In genomic region chr20:47355489-47356219, GRCh38 we compare ENCODE assay signal across 9 cellular contexts. TPM values are rescaled to one million over a fixed set of nuclear protein-coding genes. Genes with fewer than 3 reads are reported as not detected.
DNase-seq lines count a peak whose midpoint lies in the region; ATAC-seq and TF ChIP-seq lines count a peak whose summit lies in the region.
"Had no signal": no experiment of that assay in that cellular context is flagged by ENCODE, and none has a peak within 500 bp of the region (broad histone marks: within the 10 kb centered on the region; RNA-seq: fewer than 3 reads in every experiment).

No MANE protein-coding gene starts in this region.

- H3K27ac Mint-ChIP-seq in activated T-cell treated with anti-CD3 and anti-CD28 coated beads, Interleukin-2, amount 50 U/mL, for 24 hours, result peak overlapping the region; percentile 98

- WGBS in HUES64, result 43% methylated on average over 2 of the region's 2 CpGs
- WGBS in gastroesophageal sphincter (ENCODE audit: low coverage in 1 of 2), 2 donors, result 0 to 33% methylated on average over 1 to 2 of the region's 2 CpGs

- no peak for TF ChIP-seq EP300 in gastroesophageal sphincter (IDR thresholded peaks at IDR 0.05)

- peaks cover 39% of the 10 kb centered on the region for H3K4me1 ChIP-seq in BE2C
- peaks cover 97% of the 10 kb centered on the region for H3K4me1 ChIP-seq in HUES64 (ENCODE audit: insufficient read depth, low read length)
- H3K4me1 ChIP-seq in gastroesophageal sphincter, result peaks cover 50 to 100% (median 79%) of the 10 kb centered on the region in 3 donors
- H3K4me1 ChIP-seq in skeletal muscle tissue (ENCODE audit: control insufficient read depth in 3 of 3, insufficient read depth in 3 of 3, low read length in 3 of 3), result peaks cover 89 to 97% (median 95%) of the 10 kb centered on the region in 3 donors

- H3K4me3 ChIP-seq in BE2C (ENCODE audit: low read depth, low read length) (peak overlapping the region; percentile 68), HUES64 (ENCODE audit: low read length) (peak overlapping the region; percentile 35; the same call in 1 of the 2 replicates), gastroesophageal sphincter (peak overlapping the region; percentile 13 to 40), skeletal muscle tissue (ENCODE audit: low read length in 3 of 3) (peak overlapping the region; percentile 4 to 50 (median 49))
- H3K4me3 ChIP-seq: mucosa of descending colon had no signal

- TF ChIP-seq POLR2A in gastroesophageal sphincter (IDR thresholded peaks at IDR 0.05), result peak in 1 of 2 donors; percentile 10

- no peaks in the 10 kb centered on the region for H3K27me3 ChIP-seq in BE2C
- no peaks in the 10 kb centered on the region for H3K27me3 ChIP-seq in HUES64 (ENCODE audit: insufficient read depth, low read length)
- H3K27me3 ChIP-seq in gastroesophageal sphincter, result no peaks in the 10 kb centered on the region
- H3K27me3 ChIP-seq in skeletal muscle tissue (ENCODE audit: control insufficient read depth in 3 of 3, insufficient read depth in 3 of 3, low read length in 3 of 3), result no peaks in the 10 kb centered on the region

- peaks cover 45% of the 10 kb centered on the region for H3K36me3 Mint-ChIP-seq in activated T-cell treated with anti-CD3 and anti-CD28 coated beads, Interleukin-2, amount 50 U/mL, for 24 hours (ENCODE audit: low read depth)

- H3K9ac ChIP-seq in HUES64 (ENCODE audit: low read depth, low read length), result peak overlapping the region; percentile 72; the same call in 1 of the 2 replicates
- peak overlapping the region; percentile 41 to 64 (median 54) for H3K9ac ChIP-seq in skeletal muscle tissue (ENCODE audit: low read depth in 1 of 3, low read length in 3 of 3)

- H3K9me3 ChIP-seq in BE2C (no peaks in the 10 kb centered on the region), HUES64 (ENCODE audit: insufficient read depth, low read depth, low read length) (no peaks in the 10 kb centered on the region), gastroesophageal sphincter (no peaks in the 10 kb centered on the region), skeletal muscle tissue (ENCODE audit: control insufficient read depth in 3 of 3, low read length in 3 of 3) (no peaks in the 10 kb centered on the region)
- H3K9me3 ChIP-seq: mucosa of descending colon had no signal

- peaks cover 21% of the 10 kb centered on the region for H3K36me3 ChIP-seq in BE2C
- H3K36me3 ChIP-seq in HUES64 (ENCODE audit: insufficient read depth, low read length), result peaks cover 6% of the 10 kb centered on the region; the same call in 1 of the 2 replicates
- H3K36me3 ChIP-seq in gastroesophageal sphincter, result no peaks in the 10 kb centered on the region
- no peaks in the 10 kb centered on the region for H3K36me3 ChIP-seq in skeletal muscle tissue (ENCODE audit: control insufficient read depth in 3 of 3, insufficient read depth in 3 of 3, low read length in 3 of 3)

- TF ChIP-seq CTCF in BE2C (IDR thresholded peaks at IDR 0.05; ENCODE audit: low read depth, low read length) (no peak), gastroesophageal sphincter (IDR thresholded peaks at IDR 0.05) (no peak)

- no peaks in the 10 kb centered on the region for H3K9me3 Mint-ChIP-seq in activated T-cell treated with anti-CD3 and anti-CD28 coated beads, Interleukin-2, amount 50 U/mL, for 24 hours

- H3K4me3 Mint-ChIP-seq in activated T-cell treated with anti-CD3 and anti-CD28 coated beads, Interleukin-2, amount 50 U/mL, for 24 hours, result peak overlapping the region; percentile 92

- H3K4me1 Mint-ChIP-seq in activated T-cell treated with anti-CD3 and anti-CD28 coated beads, Interleukin-2, amount 50 U/mL, for 24 hours (ENCODE audit: low read depth), result peaks cover 41% of the 10 kb centered on the region

- no peak for DNase-seq in BE2C
- peak; percentile 57 for DNase-seq in activated T-cell treated with anti-CD3 and anti-CD28 coated beads, Interleukin-2, amount 50 U/mL, for 24 hours

- ATAC-seq in gastroesophageal sphincter, result no peak
- ATAC-seq in HG03520 (IDR thresholded peaks at IDR 0.05; ENCODE audit: unreplicated experiment), result no peak
- no peak for ATAC-seq in HG03460 (IDR thresholded peaks at IDR 0.05; ENCODE audit: unreplicated experiment)
- no peak for ATAC-seq in HG03095 (IDR thresholded peaks at IDR 0.05; ENCODE audit: unreplicated experiment)

- no peaks in the 10 kb centered on the region for H3K27me3 Mint-ChIP-seq in activated T-cell treated with anti-CD3 and anti-CD28 coated beads, Interleukin-2, amount 50 U/mL, for 24 hours

- H3K27ac ChIP-seq in HUES64 (ENCODE audit: low read depth, low read length) (peak overlapping the region; percentile 99), gastroesophageal sphincter (peak overlapping the region; percentile 86 to 100 (median 100)), skeletal muscle tissue (ENCODE audit: low read depth, low read length) (peak overlapping the region; percentile 96)

RNA-seq across cellular contexts. Expression of gene ZMYND8, which starts 0.8 kb away (rescaled TPM):
- 60.5 TPM for polyA plus RNA-seq in BE2C (2012; ENCODE audit: insufficient read depth, insufficient read length, low read depth)
- polyA plus RNA-seq in HUES64 (2013, experiment 1 of 2), result 61.7 TPM
- 67.8 TPM for polyA plus RNA-seq in HUES64 (2013, experiment 2 of 2)
- total RNA-seq in gastroesophageal sphincter, result 10 to 100 TPM; 32.2 to 78.9 (median 54.4) TPM
- 13.6 TPM for total RNA-seq in skeletal muscle tissue
